ENCODE assay signal across 1 cellular context in the genomic region with DNA sequence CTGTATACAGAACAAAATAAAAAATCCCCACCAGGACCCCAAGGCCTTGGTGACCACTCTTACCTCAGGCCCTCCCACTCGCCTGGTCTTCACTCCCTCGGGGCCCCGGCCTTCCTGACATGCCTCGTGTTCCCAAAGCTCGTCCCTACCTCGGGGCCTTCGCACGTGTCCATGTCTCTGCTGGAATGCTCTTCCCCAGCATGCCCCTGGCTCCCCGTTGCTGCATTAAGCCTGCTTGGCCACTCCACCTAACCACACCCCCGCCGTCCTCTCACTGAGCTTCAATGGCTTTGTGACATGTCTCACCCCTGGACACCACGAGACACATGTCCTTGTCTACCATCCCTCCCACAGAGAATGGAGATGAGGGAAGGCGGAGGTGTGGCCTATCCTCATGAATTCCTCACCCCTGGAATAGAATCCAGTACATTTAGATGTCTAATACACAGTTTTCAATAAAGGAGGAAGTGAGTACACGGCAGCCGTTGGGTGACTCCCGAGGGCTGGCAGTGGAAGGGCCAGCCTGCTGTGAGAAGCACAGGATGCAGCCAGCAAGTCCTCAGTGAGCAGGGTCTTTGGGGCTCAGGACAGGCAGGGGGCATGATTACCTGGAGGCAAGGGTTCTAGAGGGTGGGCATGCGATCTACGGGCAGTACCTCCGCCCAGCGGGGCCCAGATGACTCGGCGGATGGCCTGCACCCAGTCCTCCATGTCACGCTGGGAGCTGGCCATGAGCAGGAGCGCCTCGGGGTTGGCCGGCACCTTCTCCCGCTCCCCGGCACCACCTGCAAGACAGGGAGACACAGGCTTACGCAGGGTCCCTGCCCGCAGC.
TF ChIP-seq lines count a peak whose summit lies in the region.

No MANE protein-coding gene starts in this region.

TF ChIP-seq in SK-N-SH treated with all-trans-retinoic acid at 6 μM for 48 hours, 23 proteins besides CTCF, POLR2A, EP300 and RAD21 (continued from another document):
- TF ChIP-seq TSHZ2 (CRISPR knock-in tag; IDR thresholded peaks at IDR 0.05) = no peak
- TF ChIP-seq, protein P1, sequence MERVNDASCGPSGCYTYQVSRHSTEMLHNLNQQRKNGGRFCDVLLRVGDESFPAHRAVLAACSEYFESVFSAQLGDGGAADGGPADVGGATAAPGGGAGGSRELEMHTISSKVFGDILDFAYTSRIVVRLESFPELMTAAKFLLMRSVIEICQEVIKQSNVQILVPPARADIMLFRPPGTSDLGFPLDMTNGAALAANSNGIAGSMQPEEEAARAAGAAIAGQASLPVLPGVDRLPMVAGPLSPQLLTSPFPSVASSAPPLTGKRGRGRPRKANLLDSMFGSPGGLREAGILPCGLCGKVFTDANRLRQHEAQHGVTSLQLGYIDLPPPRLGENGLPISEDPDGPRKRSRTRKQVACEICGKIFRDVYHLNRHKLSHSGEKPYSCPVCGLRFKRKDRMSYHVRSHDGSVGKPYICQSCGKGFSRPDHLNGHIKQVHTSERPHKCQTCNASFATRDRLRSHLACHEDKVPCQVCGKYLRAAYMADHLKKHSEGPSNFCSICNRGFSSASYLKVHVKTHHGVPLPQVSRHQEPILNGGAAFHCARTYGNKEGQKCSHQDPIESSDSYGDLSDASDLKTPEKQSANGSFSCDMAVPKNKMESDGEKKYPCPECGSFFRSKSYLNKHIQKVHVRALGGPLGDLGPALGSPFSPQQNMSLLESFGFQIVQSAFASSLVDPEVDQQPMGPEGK (CRISPR knock-in tag; IDR thresholded peaks at IDR 0.05; ENCODE audit: borderline replicate concordance) = no peak
- no peak for TF ChIP-seq ARNTL (CRISPR knock-in tag; IDR thresholded peaks at IDR 0.05; ENCODE audit: borderline replicate concordance, low read depth)
- no peak for TF ChIP-seq CSRNP3 (CRISPR knock-in tag; IDR thresholded peaks at IDR 0.05)
- TF ChIP-seq ZFP30 (CRISPR knock-in tag; IDR thresholded peaks at IDR 0.05) = no peak
- TF ChIP-seq ZNF8 (CRISPR knock-in tag; IDR thresholded peaks at IDR 0.05) = no peak
- TF ChIP-seq OSR1 (CRISPR knock-in tag; IDR thresholded peaks at IDR 0.05) = no peak
- no peak for TF ChIP-seq PPARA (CRISPR knock-in tag; IDR thresholded peaks at IDR 0.05; ENCODE audit: borderline replicate concordance)
- TF ChIP-seq, protein P2, sequence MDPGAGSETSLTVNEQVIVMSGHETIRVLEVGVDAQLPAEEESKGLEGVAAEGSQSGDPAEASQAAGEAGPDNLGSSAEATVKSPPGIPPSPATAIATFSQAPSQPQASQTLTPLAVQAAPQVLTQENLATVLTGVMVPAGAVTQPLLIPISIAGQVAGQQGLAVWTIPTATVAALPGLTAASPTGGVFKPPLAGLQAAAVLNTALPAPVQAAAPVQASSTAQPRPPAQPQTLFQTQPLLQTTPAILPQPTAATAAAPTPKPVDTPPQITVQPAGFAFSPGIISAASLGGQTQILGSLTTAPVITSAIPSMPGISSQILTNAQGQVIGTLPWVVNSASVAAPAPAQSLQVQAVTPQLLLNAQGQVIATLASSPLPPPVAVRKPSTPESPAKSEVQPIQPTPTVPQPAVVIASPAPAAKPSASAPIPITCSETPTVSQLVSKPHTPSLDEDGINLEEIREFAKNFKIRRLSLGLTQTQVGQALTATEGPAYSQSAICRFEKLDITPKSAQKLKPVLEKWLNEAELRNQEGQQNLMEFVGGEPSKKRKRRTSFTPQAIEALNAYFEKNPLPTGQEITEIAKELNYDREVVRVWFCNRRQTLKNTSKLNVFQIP (CRISPR knock-in tag; IDR thresholded peaks at IDR 0.05; ENCODE audit: borderline replicate concordance, low read depth) = no peak
- TF ChIP-seq, protein P3, sequence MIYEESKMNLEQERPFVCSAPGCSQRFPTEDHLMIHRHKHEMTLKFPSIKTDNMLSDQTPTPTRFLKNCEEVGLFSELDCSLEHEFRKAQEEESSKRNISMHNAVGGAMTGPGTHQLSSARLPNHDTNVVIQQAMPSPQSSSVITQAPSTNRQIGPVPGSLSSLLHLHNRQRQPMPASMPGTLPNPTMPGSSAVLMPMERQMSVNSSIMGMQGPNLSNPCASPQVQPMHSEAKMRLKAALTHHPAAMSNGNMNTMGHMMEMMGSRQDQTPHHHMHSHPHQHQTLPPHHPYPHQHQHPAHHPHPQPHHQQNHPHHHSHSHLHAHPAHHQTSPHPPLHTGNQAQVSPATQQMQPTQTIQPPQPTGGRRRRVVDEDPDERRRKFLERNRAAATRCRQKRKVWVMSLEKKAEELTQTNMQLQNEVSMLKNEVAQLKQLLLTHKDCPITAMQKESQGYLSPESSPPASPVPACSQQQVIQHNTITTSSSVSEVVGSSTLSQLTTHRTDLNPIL (CRISPR knock-in tag; IDR thresholded peaks at IDR 0.05; ENCODE audit: low read depth) = no peak
